In genomic region chr1:74197255-74197654, GRCh38 we compare ENCODE assay signal across 7 cellular contexts. TPM values are rescaled to one million over a fixed set of nuclear protein-coding genes. Genes with fewer than 3 reads are reported as not detected.
A peak's percentile ranks its signal among the peaks of the same experiment; 100 is the strongest.
DNase-seq lines count a peak whose midpoint lies in the region; ATAC-seq and TF ChIP-seq lines count a peak whose summit lies in the region.

No MANE protein-coding gene starts in this region.

- H3K18ac ChIP-seq in H9 (ENCODE audit: insufficient read length, low read depth, low read length): no peak overlapping the region

- no peak overlapping the region for H3K4ac ChIP-seq in H9 (ENCODE audit: low read depth, low read length)

- ATAC-seq in stimulated activated effector memory CD8-positive, alpha-beta T cell treated with anti-CD3 and anti-CD28 coated beads, Interleukin-12 subunit alpha, Interleukin-12 subunit beta, amount 100 ng/mL, for 72 hours: peak; percentile 44
- ATAC-seq in HG03354 (IDR thresholded peaks at IDR 0.05; ENCODE audit: poor library complexity, severe bottlenecking, unreplicated experiment): no peak

- H2BK12ac ChIP-seq in H9 (ENCODE audit: insufficient read length, low read depth, low read length): no peak overlapping the region

- no peaks in the 10 kb centered on the region for H4K20me1 ChIP-seq in H9 (ENCODE audit: control insufficient read depth, insufficient read depth, insufficient read length)

- peak overlapping the region; percentile 48 to 72; a peak in 4 of 5 replicates for H3K4me3 Mint-ChIP-seq in H9
- H3K4me3 Mint-ChIP-seq in stimulated activated effector memory CD8-positive, alpha-beta T cell treated with anti-CD3 and anti-CD28 coated beads, Interleukin-12 subunit alpha, Interleukin-12 subunit beta, amount 100 ng/mL, for 72 hours: peak overlapping the region; percentile 87

- no peak overlapping the region for H2AFZ ChIP-seq in H9 (ENCODE audit: low read length)

- TF ChIP-seq CTCF in H9 (conservative IDR thresholded peaks at IDR 0.05) (no peak), fibroblast of the aortic adventitia (IDR thresholded peaks at IDR 0.05; ENCODE audit: insufficient read depth, low read length) (no peak), lower leg skin (IDR thresholded peaks at IDR 0.05) (no peak)

- no peak overlapping the region for H4K5ac ChIP-seq in H9 (ENCODE audit: insufficient read length, low read depth, low read length)

- H3K27me3 ChIP-seq in H9 (ENCODE audit: insufficient read depth, low read length) (no peaks in the 10 kb centered on the region), SJCRH30 (no peaks in the 10 kb centered on the region)

- no peak overlapping the region for H3K14ac ChIP-seq in H9 (ENCODE audit: insufficient read depth, low read length)

- H3T11ph ChIP-seq in H9 (ENCODE audit: low read length): no peak overlapping the region

- no peak overlapping the region for H2AK5ac ChIP-seq in H9 (ENCODE audit: insufficient read length, low read length)

- H3K27ac Mint-ChIP-seq in H9: no peak overlapping the region; a peak in 1 of 7 replicates
- peak overlapping the region; percentile 96 for H3K27ac Mint-ChIP-seq in stimulated activated effector memory CD8-positive, alpha-beta T cell treated with anti-CD3 and anti-CD28 coated beads, Interleukin-12 subunit alpha, Interleukin-12 subunit beta, amount 100 ng/mL, for 72 hours

- no peaks in the 10 kb centered on the region for H3K79me2 ChIP-seq in H9 (ENCODE audit: insufficient read depth, low read length)

- H3K4me3 ChIP-seq in SJCRH30 (peak overlapping the region; percentile 69), fibroblast of the aortic adventitia (ENCODE audit: low read depth, low read length) (peak overlapping the region; percentile 72), lower leg skin (ENCODE audit: low read depth, poor library complexity, severe bottlenecking) (no peak overlapping the region)

- H2BK20ac ChIP-seq in H9 (ENCODE audit: low read depth, low read length, poor library complexity, severe bottlenecking): no peak overlapping the region

- H3K23me2 ChIP-seq in H9 (ENCODE audit: insufficient read length, low read depth, low read length, poor library complexity, severe bottlenecking): peaks cover 5% of the 10 kb centered on the region

- H2BK15ac ChIP-seq in H9 (ENCODE audit: low read depth, low read length): no peak overlapping the region

- H3K56ac ChIP-seq in H9 (ENCODE audit: insufficient read length, low read depth, low read length): no peak overlapping the region

- peaks cover 2% of the 10 kb centered on the region for H3K27me3 Mint-ChIP-seq in H9 (ENCODE audit: low read depth)

- H3K4me1 ChIP-seq in H9 (ENCODE audit: insufficient read depth, low read length): no peaks in the 10 kb centered on the region
- 0 out of 2 replicates have a peak, but pooled peaks cover 3% of the 10 kb centered on the region for H3K4me1 ChIP-seq in SJCRH30

- H3K36me3 ChIP-seq in SJCRH30: no peaks in the 10 kb centered on the region; the same call in 1 of the 2 replicates

- no peaks in the 10 kb centered on the region for H3K79me1 ChIP-seq in H9 (ENCODE audit: insufficient read depth, low read depth, low read length, poor library complexity, severe bottlenecking)

- DNase-seq in H9 (no peak), SJCRH30 (no peak), fibroblast of the aortic adventitia (ENCODE audit: low read depth) (no peak), lower leg skin (ENCODE audit: low spot score in 2 of 2) (no peak), HCEC 1CT (no peak)
- no peak for DNase-seq in stimulated activated effector memory CD8-positive, alpha-beta T cell treated with anti-CD3 and anti-CD28 coated beads, Interleukin-12 subunit alpha, Interleukin-12 subunit beta, amount 100 ng/mL, for 72 hours (ENCODE audit: low spot score in 2 of 2)

- H2BK120ac ChIP-seq in H9 (ENCODE audit: low read depth, low read length, poor library complexity, severe bottlenecking): no peak overlapping the region

- no peak overlapping the region for H4K8ac ChIP-seq in H9 (replicated peaks; ENCODE audit: insufficient read length, low read depth, low read length)

- peaks cover 2 to 12% of the 10 kb centered on the region in 2 experiments; a peak in 3 of 4 replicates for H3K4me1 Mint-ChIP-seq in H9
- H3K4me1 Mint-ChIP-seq in stimulated activated effector memory CD8-positive, alpha-beta T cell treated with anti-CD3 and anti-CD28 coated beads, Interleukin-12 subunit alpha, Interleukin-12 subunit beta, amount 100 ng/mL, for 72 hours: peaks cover 16% of the 10 kb centered on the region

- no peaks in the 10 kb centered on the region for H3K9me3 ChIP-seq in H9 (ENCODE audit: control insufficient read depth, low read depth, low read length)
- no peaks in the 10 kb centered on the region for H3K9me3 ChIP-seq in SJCRH30 (replicated peaks)

- intact Hi-C loops in lower leg skin (cut with DNase I; ENCODE audit: low total_unique reads): no loop called here

- no peaks in the 10 kb centered on the region for H3K36me3 Mint-ChIP-seq in H9 (ENCODE audit: insufficient read depth in 1 of 3, low read depth in 3 of 3)
- H3K36me3 Mint-ChIP-seq in stimulated activated effector memory CD8-positive, alpha-beta T cell treated with anti-CD3 and anti-CD28 coated beads, Interleukin-12 subunit alpha, Interleukin-12 subunit beta, amount 100 ng/mL, for 72 hours: peaks cover 30% of the 10 kb centered on the region

- no peak overlapping the region for H4K91ac ChIP-seq in H9 (ENCODE audit: insufficient read length, low read depth, low read length)

- H3K23ac ChIP-seq in H9 (ENCODE audit: insufficient read length, low read depth, low read length): no peak overlapping the region

- TF ChIP-seq POLR2A in lower leg skin (IDR thresholded peaks at IDR 0.05): no peak

- no peak overlapping the region for H3K4me2 ChIP-seq in H9 (ENCODE audit: insufficient read depth, insufficient read length, low read length)

- no CpG with 5 or more reads among the region's 5 CpGs for WGBS in H9 (ENCODE audit: extremely low coverage, insufficient read length, low lambda C conversion rate)
- WGBS in lower leg skin, 2 donors: 74 to 84% methylated on average over 5 of the region's 5 CpGs

- H3K27ac ChIP-seq in H9 (ENCODE audit: insufficient read length, low read depth, low read length) (no peak overlapping the region), SJCRH30 (peak overlapping the region; percentile 68; the same call in 1 of the 2 replicates)

- H2BK5ac ChIP-seq in H9 (ENCODE audit: insufficient read length, low read length): no peak overlapping the region

- H3K9ac ChIP-seq in H9 (ENCODE audit: extremely low read depth, insufficient read length, low read length): no peak overlapping the region

- H3K9me3 Mint-ChIP-seq in H9: 0 out of 5 replicates have a peak, but pooled peaks cover 0 to 1% of the 10 kb centered on the region in 2 experiments
- no peaks in the 10 kb centered on the region for H3K9me3 Mint-ChIP-seq in stimulated activated effector memory CD8-positive, alpha-beta T cell treated with anti-CD3 and anti-CD28 coated beads, Interleukin-12 subunit alpha, Interleukin-12 subunit beta, amount 100 ng/mL, for 72 hours

RNA-seq across cellular contexts. Expression of gene LRRIQ3, which starts 0.7 kb away (rescaled TPM):
- total RNA-seq in H9 (2021): 0.26 and 0.48 TPM in 2 replicates
- 0.81 and 0.99 TPM in 2 replicates for total RNA-seq in SJCRH30 (2014; rRNA removed; shearing (Covaris generic))
- 1.3 and 1.4 TPM in 2 replicates for total RNA-seq in fibroblast of the aortic adventitia (ENCODE audit: low replicate concordance)
- total RNA-seq in lower leg skin: under 1 TPM in 3 of 4 donors, not detected in 1; 0.12 to 0.39 (median 0.21) TPM

RNA-seq across cellular contexts. Expression of gene FPGT, which starts 0.8 kb away (rescaled TPM):
- total RNA-seq in H9 (2021): 3.6 and 5.2 TPM in 2 replicates
- 11.1 and 12.9 TPM in 2 replicates for total RNA-seq in SJCRH30 (2014; rRNA removed; shearing (Covaris generic))
- total RNA-seq in fibroblast of the aortic adventitia (ENCODE audit: low replicate concordance): 7.7 and 32.1 TPM in 2 replicates
- 10 to 100 TPM in 3 of 4 donors, 1 to 10 TPM in 1; 6.3 to 17.5 (median 11.7) TPM for total RNA-seq in lower leg skin

RNA-seq across cellular contexts. Expression of gene TNNI3K, which starts 37.9 kb away (rescaled TPM):
- not detected in 2 replicates for total RNA-seq in H9 (2021)
- total RNA-seq in SJCRH30 (2014; rRNA removed; shearing (Covaris generic)): not detected in 2 replicates
- total RNA-seq in fibroblast of the aortic adventitia (ENCODE audit: low replicate concordance): 1.6 TPM in 1 of 2 replicates, not detected in the other
- 1 to 10 TPM in 1 of 4 donors, under 1 TPM in 1, not detected in 2; 0.75 to 2.2 TPM for total RNA-seq in lower leg skin
